Comparison of ENCODE assay signal across 10 cellular contexts in the genomic region with DNA sequence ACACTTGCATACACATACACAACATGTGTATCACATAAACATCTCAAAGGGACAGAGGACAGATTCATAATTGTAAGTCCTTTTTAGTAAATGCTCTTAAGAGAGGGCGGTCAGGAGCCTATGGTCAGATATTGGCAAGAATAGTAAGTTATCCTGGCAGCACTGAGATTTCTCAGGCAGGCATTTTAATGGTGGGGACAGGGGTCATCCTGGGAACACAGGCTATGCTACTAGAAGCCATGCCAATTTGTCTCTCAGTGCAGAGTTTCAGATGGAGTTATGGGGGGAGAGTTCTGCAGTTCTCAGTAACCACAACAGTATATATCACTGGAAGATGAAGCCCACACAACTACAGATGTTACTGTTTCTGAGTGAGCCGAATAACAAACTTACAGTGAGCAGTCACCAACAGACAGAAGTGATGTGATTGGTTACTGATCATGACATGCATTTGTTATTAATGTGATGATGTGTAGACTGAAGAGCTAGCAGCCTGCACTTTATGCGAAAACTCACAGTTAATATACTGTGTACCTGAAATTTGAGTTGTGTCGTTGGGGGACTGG. TPM values are rescaled to one million over a fixed set of nuclear protein-coding genes. Genes with fewer than 3 reads are reported as not detected.
DNase-seq lines count a peak whose midpoint lies in the region; ATAC-seq and TF ChIP-seq lines count a peak whose summit lies in the region.
"Had no signal": no experiment of that assay in that cellular context is flagged by ENCODE, and none has a peak within 500 bp of the region (broad histone marks: within the 10 kb centered on the region; RNA-seq: fewer than 3 reads in every experiment).

No MANE protein-coding gene starts in this region.

- H3K9me3 ChIP-seq in osteoblast (ENCODE audit: low read depth, low read length) = no peaks in the 10 kb centered on the region
- H3K9me3 ChIP-seq: right atrium auricular region, testis had no signal

- peak overlapping the region; percentile 6 for H3K27ac ChIP-seq in osteoblast (ENCODE audit: low read depth, low read length)
- H3K27ac ChIP-seq: right atrium auricular region, testis had no signal

- peak; percentile 43 for ATAC-seq in GM18868 (IDR thresholded peaks at IDR 0.05; ENCODE audit: unreplicated experiment)
- ATAC-seq in HG02852 (IDR thresholded peaks at IDR 0.05; ENCODE audit: unreplicated experiment) = peak; percentile 31
- no peak for ATAC-seq in activated CD8-positive, alpha-beta T cell treated with anti-CD3 and anti-CD28 coated beads, Interleukin-2, amount 10 ng/mL, durations not matched to agents 7 days and 5 days
- ATAC-seq in GM18867 (IDR thresholded peaks at IDR 0.05; ENCODE audit: unreplicated experiment) = no peak

- no peaks in the 10 kb centered on the region for H3K27me3 Mint-ChIP-seq in activated CD8-positive, alpha-beta T cell treated with anti-CD3 and anti-CD28 coated beads, Interleukin-2, amount 10 ng/mL, durations not matched to agents 7 days and 5 days (ENCODE audit: low read depth)

- H2AFZ ChIP-seq in osteoblast (ENCODE audit: low read length) = no peak overlapping the region

- no peaks in the 10 kb centered on the region for H3K36me3 ChIP-seq in osteoblast (ENCODE audit: insufficient read depth, low read length)
- H3K36me3 ChIP-seq: right atrium auricular region had no signal

- H3K36me3 Mint-ChIP-seq in activated CD8-positive, alpha-beta T cell treated with anti-CD3 and anti-CD28 coated beads, Interleukin-2, amount 10 ng/mL, durations not matched to agents 7 days and 5 days (ENCODE audit: low read depth) = peaks cover 20% of the 10 kb centered on the region

- H3K79me2 ChIP-seq in osteoblast (ENCODE audit: insufficient read depth, low read length) = no peaks in the 10 kb centered on the region

- H3K27ac Mint-ChIP-seq in activated CD8-positive, alpha-beta T cell treated with anti-CD3 and anti-CD28 coated beads, Interleukin-2, amount 10 ng/mL, durations not matched to agents 7 days and 5 days = peak overlapping the region; percentile 98

- TF ChIP-seq CTCF in osteoblast (IDR thresholded peaks at IDR 0.05; ENCODE audit: extremely low read depth, low read depth, low read length) = no peak

- no peak overlapping the region for H3K4me2 ChIP-seq in osteoblast (ENCODE audit: insufficient read depth, low read length)

- H3K27me3 ChIP-seq in osteoblast (ENCODE audit: insufficient read depth, low read length) = no peaks in the 10 kb centered on the region
- H3K27me3 ChIP-seq: right atrium auricular region, testis had no signal

- peaks cover 20% of the 10 kb centered on the region for H3K4me1 ChIP-seq in osteoblast (ENCODE audit: insufficient read depth, low read length)

- peak; percentile 28 for DNase-seq in activated CD8-positive, alpha-beta T cell treated with anti-CD3 and anti-CD28 coated beads, Interleukin-2, amount 10 ng/mL, durations not matched to agents 7 days and 5 days
- no peak for DNase-seq in osteoblast (ENCODE audit: insufficient read length, low spot score, missing footprints)
- DNase-seq in NCI-H1694 treated with DMSO at 0.1 percent for 48 hours (lab: John Stamatoyannopoulos, UW) = no peak
- DNase-seq in anterior cingulate cortex (lab: John Stamatoyannopoulos, UW) = no peak
- DNase-seq in retina = no peak
- DNase-seq: testis had no signal

- POLR2A ChIA-PET in activated CD8-positive, alpha-beta T cell treated with anti-CD3 and anti-CD28 coated beads, Interleukin-2, amount 10 ng/mL, durations not matched to agents 7 days and 5 days (lab: Charles Lee) = interaction anchor here (1.3 to 4.7 kb wide), 2 partner anchors 16 to 50 kb away, joined by 6 to 22 read pairs; a partner anchor contains a TSS

- no peaks in the 10 kb centered on the region for H3K9me3 Mint-ChIP-seq in activated CD8-positive, alpha-beta T cell treated with anti-CD3 and anti-CD28 coated beads, Interleukin-2, amount 10 ng/mL, durations not matched to agents 7 days and 5 days (ENCODE audit: insufficient read depth)

- no peaks in the 10 kb centered on the region for H4K20me1 ChIP-seq in osteoblast (ENCODE audit: insufficient read depth, low read length)

- H3K4me1 Mint-ChIP-seq in activated CD8-positive, alpha-beta T cell treated with anti-CD3 and anti-CD28 coated beads, Interleukin-2, amount 10 ng/mL, durations not matched to agents 7 days and 5 days (ENCODE audit: low read depth) = peaks cover 50% of the 10 kb centered on the region

- CTCF ChIA-PET in activated CD8-positive, alpha-beta T cell treated with anti-CD3 and anti-CD28 coated beads, Interleukin-2, amount 10 ng/mL, durations not matched to agents 7 days and 5 days (lab: Charles Lee) = interaction anchor here (1.2 to 1.8 kb wide), 3 partner anchors 44 to 301 kb away, joined by 3 to 7 read pairs (median 4); a partner anchor contains a TSS

- H3K4me3 ChIP-seq in osteoblast (ENCODE audit: insufficient read depth, low read length) = no peak overlapping the region
- H3K4me3 ChIP-seq: right atrium auricular region, testis had no signal

- peak overlapping the region; percentile 65 for H3K4me3 Mint-ChIP-seq in activated CD8-positive, alpha-beta T cell treated with anti-CD3 and anti-CD28 coated beads, Interleukin-2, amount 10 ng/mL, durations not matched to agents 7 days and 5 days

RNA-seq across cellular contexts. Expression of a gene that starts 16.4 kb away (rescaled TPM):
- 1 to 10 TPM; 4.8 to 5.2 TPM for total RNA-seq in activated CD8-positive, alpha-beta T cell treated with anti-CD3 and anti-CD28 coated beads, Interleukin-2, amount 10 ng/mL, durations not matched to agents 7 days and 5 days
- 8.3 and 9.4 TPM in 2 replicates for total RNA-seq in osteoblast

RNA-seq across cellular contexts. Expression of a gene that starts 44.4 kb away (rescaled TPM):
- total RNA-seq in activated CD8-positive, alpha-beta T cell treated with anti-CD3 and anti-CD28 coated beads, Interleukin-2, amount 10 ng/mL, durations not matched to agents 7 days and 5 days = 100 to 1,000 TPM; 512 to 515 TPM
- total RNA-seq in osteoblast = 221 and 229 TPM in 2 replicates

Comparison
In these comparisons a context has a peak if more than half of its experiments do, and no peak if none do; other contexts are left out.
1. ATAC-seq: peak in GM18868 (single experiment) and HG02852 (single experiment); none in activated CD8-positive, alpha-beta T cell treated with anti-CD3 and anti-CD28 coated beads, Interleukin-2, amount 10 ng/mL, durations not matched to agents 7 days and 5 days (single experiment) and GM18867 (single experiment).